Comparison of ENCODE assay signal across 1 cellular context in the genomic region with DNA sequence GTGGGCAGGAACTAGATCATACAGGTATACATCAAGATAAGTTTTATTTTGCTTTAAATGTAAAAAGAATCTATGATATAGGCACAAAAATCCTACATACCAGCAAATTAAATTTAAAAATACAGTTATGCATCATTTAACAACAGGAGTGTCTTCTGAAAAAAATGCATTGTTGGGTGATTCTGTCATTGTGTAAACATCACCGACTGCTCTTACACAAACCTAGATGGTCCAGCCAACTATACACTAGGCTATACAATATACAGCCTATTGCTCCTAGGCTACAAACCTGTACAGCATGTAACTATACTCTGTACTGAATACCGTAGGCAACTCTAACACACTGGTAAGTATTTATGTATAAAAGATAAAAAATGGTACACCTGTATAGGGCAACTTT.
TF ChIP-seq lines count a peak whose summit lies in the region.

No MANE protein-coding gene starts in this region.

TF ChIP-seq in SK-N-SH treated with all-trans-retinoic acid at 6 μM for 48 hours, 23 proteins besides CTCF, POLR2A, EP300 and RAD21 (continued from another document):
- TF ChIP-seq, protein P1, sequence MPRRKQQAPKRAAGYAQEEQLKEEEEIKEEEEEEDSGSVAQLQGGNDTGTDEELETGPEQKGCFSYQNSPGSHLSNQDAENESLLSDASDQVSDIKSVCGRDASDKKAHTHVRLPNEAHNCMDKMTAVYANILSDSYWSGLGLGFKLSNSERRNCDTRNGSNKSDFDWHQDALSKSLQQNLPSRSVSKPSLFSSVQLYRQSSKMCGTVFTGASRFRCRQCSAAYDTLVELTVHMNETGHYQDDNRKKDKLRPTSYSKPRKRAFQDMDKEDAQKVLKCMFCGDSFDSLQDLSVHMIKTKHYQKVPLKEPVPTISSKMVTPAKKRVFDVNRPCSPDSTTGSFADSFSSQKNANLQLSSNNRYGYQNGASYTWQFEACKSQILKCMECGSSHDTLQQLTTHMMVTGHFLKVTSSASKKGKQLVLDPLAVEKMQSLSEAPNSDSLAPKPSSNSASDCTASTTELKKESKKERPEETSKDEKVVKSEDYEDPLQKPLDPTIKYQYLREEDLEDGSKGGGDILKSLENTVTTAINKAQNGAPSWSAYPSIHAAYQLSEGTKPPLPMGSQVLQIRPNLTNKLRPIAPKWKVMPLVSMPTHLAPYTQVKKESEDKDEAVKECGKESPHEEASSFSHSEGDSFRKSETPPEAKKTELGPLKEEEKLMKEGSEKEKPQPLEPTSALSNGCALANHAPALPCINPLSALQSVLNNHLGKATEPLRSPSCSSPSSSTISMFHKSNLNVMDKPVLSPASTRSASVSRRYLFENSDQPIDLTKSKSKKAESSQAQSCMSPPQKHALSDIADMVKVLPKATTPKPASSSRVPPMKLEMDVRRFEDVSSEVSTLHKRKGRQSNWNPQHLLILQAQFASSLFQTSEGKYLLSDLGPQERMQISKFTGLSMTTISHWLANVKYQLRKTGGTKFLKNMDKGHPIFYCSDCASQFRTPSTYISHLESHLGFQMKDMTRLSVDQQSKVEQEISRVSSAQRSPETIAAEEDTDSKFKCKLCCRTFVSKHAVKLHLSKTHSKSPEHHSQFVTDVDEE (CRISPR knock-in tag; IDR thresholded peaks at IDR 0.05), result no peak
